ENCODE assay signal across 1 cellular context in genomic region chr5:55934117-55934613, GRCh38.
TF ChIP-seq lines count a peak whose summit lies in the region.

No MANE protein-coding gene starts in this region.

TF ChIP-seq in HepG2, 621 proteins besides CTCF, POLR2A, EP300 and RAD21 (continued from another document and continues in another):
- TF ChIP-seq ZNF281 (CRISPR knock-in tag; IDR thresholded peaks at IDR 0.05; ENCODE audit: borderline replicate concordance) (peak; percentile 93), SP140L (CRISPR knock-in tag; IDR thresholded peaks at IDR 0.05; ENCODE audit: borderline replicate concordance) (no peak), ZBTB20 (CRISPR knock-in tag; IDR thresholded peaks at IDR 0.05; ENCODE audit: borderline replicate concordance, low read depth) (peak; percentile 96), MXI1 (IDR thresholded peaks at IDR 0.05; ENCODE audit: borderline replicate concordance, low read depth, low read length) (peak; percentile 46; the same call in 1 of the 3 replicates), PPARG (CRISPR knock-in tag; conservative IDR thresholded peaks at IDR 0.05) (peak; percentile 99), FIP1L1 (IDR thresholded peaks at IDR 0.05; ENCODE audit: borderline replicate concordance, insufficient read depth, low read depth, low read length) (no peak), ZNF816 (CRISPR knock-in tag; IDR thresholded peaks at IDR 0.05; ENCODE audit: borderline replicate concordance) (peak; percentile 88; the same call in 1 of the 2 replicates), ZNF773 (CRISPR knock-in tag; IDR thresholded peaks at IDR 0.05; ENCODE audit: borderline replicate concordance) (no peak), ZNF101 (CRISPR knock-in tag; IDR thresholded peaks at IDR 0.05; ENCODE audit: borderline replicate concordance, low read depth) (no peak), ZSCAN31 (CRISPR knock-in tag; IDR thresholded peaks at IDR 0.05; ENCODE audit: low read depth) (peak; percentile 91), ZNF276 (CRISPR knock-in tag; IDR thresholded peaks at IDR 0.05; ENCODE audit: low read depth) (no peak), NFRKB (IDR thresholded peaks at IDR 0.05) (no peak), TEAD2 (CRISPR knock-in tag; IDR thresholded peaks at IDR 0.05) (no peak; the same call in 1 of the 2 replicates), TBX3 (IDR thresholded peaks at IDR 0.05; ENCODE audit: borderline replicate concordance) (peak; percentile 95), JUNB (CRISPR knock-in tag; IDR thresholded peaks at IDR 0.05; ENCODE audit: borderline replicate concordance) (peak; percentile 82; the same call in 1 of the 2 replicates), NR2F6 (IDR thresholded peaks at IDR 0.05) (peak; percentile 99), NR2F6 (CRISPR knock-in tag; IDR thresholded peaks at IDR 0.05) (peak; percentile 98), POLR2AphosphoS5 (IDR thresholded peaks at IDR 0.05; ENCODE audit: low read depth, low read length) (no peak; the same call in 1 of the 2 replicates), POGK (CRISPR knock-in tag; conservative IDR thresholded peaks at IDR 0.05) (peak; percentile 85; the same call in 1 of the 2 replicates), ZNF768 (CRISPR knock-in tag; IDR thresholded peaks at IDR 0.05) (no peak), ZNF713 (CRISPR knock-in tag; IDR thresholded peaks at IDR 0.05) (no peak), ZNF761 (CRISPR knock-in tag; conservative IDR thresholded peaks at IDR 0.05) (peak; percentile 73), PLRG1 (conservative IDR thresholded peaks at IDR 0.05) (no peak), CREB1 (IDR thresholded peaks at IDR 0.05) (peak; percentile 100), CREB1 (CRISPR knock-in tag; IDR thresholded peaks at IDR 0.05) (peak; percentile 92), TEAD3 (CRISPR knock-in tag; optimal IDR thresholded peaks at IDR 0.05; ENCODE audit: borderline replicate concordance) (peak; percentile 98), GLI4 (CRISPR knock-in tag; IDR thresholded peaks at IDR 0.05; ENCODE audit: borderline replicate concordance) (no peak), RBAK (CRISPR knock-in tag; IDR thresholded peaks at IDR 0.05) (no peak), ATM (IDR thresholded peaks at IDR 0.05; ENCODE audit: borderline replicate concordance) (peak; percentile 97; the same call in 1 of the 2 replicates), SSRP1 (CRISPR knock-in tag; IDR thresholded peaks at IDR 0.05) (no peak), CCAR2 (optimal IDR thresholded peaks at IDR 0.05; ENCODE audit: low read depth, low read length) (peak; percentile 86), ZNF253 (CRISPR knock-in tag; IDR thresholded peaks at IDR 0.05; ENCODE audit: borderline replicate concordance) (no peak), SMAD1 (CRISPR knock-in tag; IDR thresholded peaks at IDR 0.05; ENCODE audit: borderline replicate concordance, low read depth) (no peak; the same call in 1 of the 2 replicates), ZFP36 (IDR thresholded peaks at IDR 0.05; ENCODE audit: borderline replicate concordance, low read depth, low read length, partially characterized antibody) (peak; percentile 42), TMF1 (CRISPR knock-in tag; IDR thresholded peaks at IDR 0.05; ENCODE audit: low read depth) (no peak), ZFP1 (CRISPR knock-in tag; IDR thresholded peaks at IDR 0.05) (peak; percentile 89), NR3C1 (CRISPR knock-in tag; IDR thresholded peaks at IDR 0.05) (no peak), KDM1A (CRISPR knock-in tag; IDR thresholded peaks at IDR 0.05) (0 out of 2 replicates have a peak, but pooled peaks have one; percentile 59), AHR (CRISPR knock-in tag; IDR thresholded peaks at IDR 0.05) (no peak; the same call in 1 of the 2 replicates), ZNF720 (CRISPR knock-in tag; IDR thresholded peaks at IDR 0.05) (no peak), SNAPC5 (CRISPR knock-in tag; IDR thresholded peaks at IDR 0.05; ENCODE audit: borderline replicate concordance) (no peak), KLF12 (CRISPR knock-in tag; IDR thresholded peaks at IDR 0.05; ENCODE audit: borderline replicate concordance) (0 out of 2 replicates have a peak, but pooled peaks have one; percentile 51)
- TF ChIP-seq, protein P1, sequence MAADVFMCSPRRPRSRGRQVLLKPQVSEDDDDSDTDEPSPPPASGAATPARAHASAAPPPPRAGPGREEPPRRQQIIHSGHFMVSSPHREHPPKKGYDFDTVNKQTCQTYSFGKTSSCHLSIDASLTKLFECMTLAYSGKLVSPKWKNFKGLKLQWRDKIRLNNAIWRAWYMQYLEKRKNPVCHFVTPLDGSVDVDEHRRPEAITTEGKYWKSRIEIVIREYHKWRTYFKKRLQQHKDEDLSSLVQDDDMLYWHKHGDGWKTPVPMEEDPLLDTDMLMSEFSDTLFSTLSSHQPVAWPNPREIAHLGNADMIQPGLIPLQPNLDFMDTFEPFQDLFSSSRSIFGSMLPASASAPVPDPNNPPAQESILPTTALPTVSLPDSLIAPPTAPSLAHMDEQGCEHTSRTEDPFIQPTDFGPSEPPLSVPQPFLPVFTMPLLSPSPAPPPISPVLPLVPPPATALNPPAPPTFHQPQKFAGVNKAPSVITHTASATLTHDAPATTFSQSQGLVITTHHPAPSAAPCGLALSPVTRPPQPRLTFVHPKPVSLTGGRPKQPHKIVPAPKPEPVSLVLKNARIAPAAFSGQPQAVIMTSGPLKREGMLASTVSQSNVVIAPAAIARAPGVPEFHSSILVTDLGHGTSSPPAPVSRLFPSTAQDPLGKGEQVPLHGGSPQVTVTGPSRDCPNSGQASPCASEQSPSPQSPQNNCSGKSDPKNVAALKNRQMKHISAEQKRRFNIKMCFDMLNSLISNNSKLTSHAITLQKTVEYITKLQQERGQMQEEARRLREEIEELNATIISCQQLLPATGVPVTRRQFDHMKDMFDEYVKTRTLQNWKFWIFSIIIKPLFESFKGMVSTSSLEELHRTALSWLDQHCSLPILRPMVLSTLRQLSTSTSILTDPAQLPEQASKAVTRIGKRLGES (CRISPR knock-in tag; IDR thresholded peaks at IDR 0.05; ENCODE audit: borderline replicate concordance): peak; percentile 57
- TF ChIP-seq, protein P2, sequence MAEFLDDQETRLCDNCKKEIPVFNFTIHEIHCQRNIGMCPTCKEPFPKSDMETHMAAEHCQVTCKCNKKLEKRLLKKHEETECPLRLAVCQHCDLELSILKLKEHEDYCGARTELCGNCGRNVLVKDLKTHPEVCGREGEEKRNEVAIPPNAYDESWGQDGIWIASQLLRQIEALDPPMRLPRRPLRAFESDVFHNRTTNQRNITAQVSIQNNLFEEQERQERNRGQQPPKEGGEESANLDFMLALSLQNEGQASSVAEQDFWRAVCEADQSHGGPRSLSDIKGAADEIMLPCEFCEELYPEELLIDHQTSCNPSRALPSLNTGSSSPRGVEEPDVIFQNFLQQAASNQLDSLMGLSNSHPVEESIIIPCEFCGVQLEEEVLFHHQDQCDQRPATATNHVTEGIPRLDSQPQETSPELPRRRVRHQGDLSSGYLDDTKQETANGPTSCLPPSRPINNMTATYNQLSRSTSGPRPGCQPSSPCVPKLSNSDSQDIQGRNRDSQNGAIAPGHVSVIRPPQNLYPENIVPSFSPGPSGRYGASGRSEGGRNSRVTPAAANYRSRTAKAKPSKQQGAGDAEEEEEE (CRISPR knock-in tag; IDR thresholded peaks at IDR 0.05; ENCODE audit: borderline replicate concordance): no peak
- TF ChIP-seq, protein P3, sequence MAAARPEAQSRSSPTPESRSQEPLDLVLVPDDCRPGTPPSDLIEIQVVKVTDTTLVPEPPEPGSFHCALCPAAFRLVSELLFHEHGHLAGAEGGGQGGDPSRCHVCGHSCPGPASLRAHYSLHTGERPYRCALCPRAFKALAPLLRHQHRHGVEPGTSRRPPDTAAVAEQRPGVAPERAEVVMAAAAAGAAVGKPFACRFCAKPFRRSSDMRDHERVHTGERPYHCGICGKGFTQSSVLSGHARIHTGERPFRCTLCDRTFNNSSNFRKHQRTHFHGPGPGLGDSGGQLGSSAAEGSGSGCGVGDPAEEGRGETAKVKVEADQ (CRISPR knock-in tag; IDR thresholded peaks at IDR 0.05; ENCODE audit: borderline replicate concordance): peak; percentile 74; the same call in 1 of the 2 replicates
- TF ChIP-seq, protein P4, sequence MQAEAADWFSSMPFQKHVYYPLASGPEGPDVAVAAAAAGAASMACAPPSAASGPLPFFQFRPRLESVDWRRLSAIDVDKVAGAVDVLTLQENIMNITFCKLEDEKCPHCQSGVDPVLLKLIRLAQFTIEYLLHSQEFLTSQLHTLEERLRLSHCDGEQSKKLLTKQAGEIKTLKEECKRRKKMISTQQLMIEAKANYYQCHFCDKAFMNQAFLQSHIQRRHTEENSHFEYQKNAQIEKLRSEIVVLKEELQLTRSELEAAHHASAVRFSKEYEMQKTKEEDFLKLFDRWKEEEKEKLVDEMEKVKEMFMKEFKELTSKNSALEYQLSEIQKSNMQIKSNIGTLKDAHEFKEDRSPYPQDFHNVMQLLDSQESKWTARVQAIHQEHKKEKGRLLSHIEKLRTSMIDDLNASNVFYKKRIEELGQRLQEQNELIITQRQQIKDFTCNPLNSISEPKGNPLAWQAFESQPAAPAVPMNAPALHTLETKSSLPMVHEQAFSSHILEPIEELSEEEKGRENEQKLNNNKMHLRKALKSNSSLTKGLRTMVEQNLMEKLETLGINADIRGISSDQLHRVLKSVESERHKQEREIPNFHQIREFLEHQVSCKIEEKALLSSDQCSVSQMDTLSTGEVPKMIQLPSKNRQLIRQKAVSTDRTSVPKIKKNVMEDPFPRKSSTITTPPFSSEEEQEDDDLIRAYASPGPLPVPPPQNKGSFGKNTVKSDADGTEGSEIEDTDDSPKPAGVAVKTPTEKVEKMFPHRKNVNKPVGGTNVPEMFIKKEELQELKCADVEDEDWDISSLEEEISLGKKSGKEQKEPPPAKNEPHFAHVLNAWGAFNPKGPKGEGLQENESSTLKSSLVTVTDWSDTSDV (CRISPR knock-in tag; IDR thresholded peaks at IDR 0.05): no peak
- TF ChIP-seq, protein P5, sequence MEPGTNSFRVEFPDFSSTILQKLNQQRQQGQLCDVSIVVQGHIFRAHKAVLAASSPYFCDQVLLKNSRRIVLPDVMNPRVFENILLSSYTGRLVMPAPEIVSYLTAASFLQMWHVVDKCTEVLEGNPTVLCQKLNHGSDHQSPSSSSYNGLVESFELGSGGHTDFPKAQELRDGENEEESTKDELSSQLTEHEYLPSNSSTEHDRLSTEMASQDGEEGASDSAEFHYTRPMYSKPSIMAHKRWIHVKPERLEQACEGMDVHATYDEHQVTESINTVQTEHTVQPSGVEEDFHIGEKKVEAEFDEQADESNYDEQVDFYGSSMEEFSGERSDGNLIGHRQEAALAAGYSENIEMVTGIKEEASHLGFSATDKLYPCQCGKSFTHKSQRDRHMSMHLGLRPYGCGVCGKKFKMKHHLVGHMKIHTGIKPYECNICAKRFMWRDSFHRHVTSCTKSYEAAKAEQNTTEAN (CRISPR knock-in tag; conservative IDR thresholded peaks at IDR 0.05): peak; percentile 91; the same call in 1 of the 2 replicates
- TF ChIP-seq, protein P6, sequence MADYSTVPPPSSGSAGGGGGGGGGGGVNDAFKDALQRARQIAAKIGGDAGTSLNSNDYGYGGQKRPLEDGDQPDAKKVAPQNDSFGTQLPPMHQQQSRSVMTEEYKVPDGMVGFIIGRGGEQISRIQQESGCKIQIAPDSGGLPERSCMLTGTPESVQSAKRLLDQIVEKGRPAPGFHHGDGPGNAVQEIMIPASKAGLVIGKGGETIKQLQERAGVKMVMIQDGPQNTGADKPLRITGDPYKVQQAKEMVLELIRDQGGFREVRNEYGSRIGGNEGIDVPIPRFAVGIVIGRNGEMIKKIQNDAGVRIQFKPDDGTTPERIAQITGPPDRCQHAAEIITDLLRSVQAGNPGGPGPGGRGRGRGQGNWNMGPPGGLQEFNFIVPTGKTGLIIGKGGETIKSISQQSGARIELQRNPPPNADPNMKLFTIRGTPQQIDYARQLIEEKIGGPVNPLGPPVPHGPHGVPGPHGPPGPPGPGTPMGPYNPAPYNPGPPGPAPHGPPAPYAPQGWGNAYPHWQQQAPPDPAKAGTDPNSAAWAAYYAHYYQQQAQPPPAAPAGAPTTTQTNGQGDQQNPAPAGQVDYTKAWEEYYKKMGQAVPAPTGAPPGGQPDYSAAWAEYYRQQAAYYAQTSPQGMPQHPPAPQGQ (CRISPR knock-in tag; IDR thresholded peaks at IDR 0.05; ENCODE audit: borderline replicate concordance): no peak
